ENCODE assay signal across 25 cellular contexts in the genomic region with DNA sequence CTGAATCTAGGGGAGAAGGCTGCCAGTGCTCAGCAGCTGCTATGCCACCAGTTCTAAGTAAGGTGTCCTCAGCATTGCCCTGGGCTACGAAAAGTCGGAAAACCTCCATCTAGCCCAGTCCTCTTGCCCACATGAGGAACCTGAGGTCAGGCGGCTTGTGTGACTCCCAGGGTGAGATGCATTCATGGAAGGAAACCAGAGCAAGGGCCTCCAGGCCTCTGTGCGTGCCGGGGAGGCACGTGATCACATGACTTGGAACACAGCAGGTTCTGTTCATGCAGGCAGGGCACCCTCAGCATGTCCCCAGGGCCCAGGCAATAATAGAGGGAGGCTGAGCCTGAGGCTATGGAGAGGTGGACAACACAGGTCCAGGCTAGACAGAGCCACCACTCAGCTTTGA.
"Had no signal": no experiment of that assay in that cellular context is flagged by ENCODE, and none has a peak within 500 bp of the region (broad histone marks: within the 10 kb centered on the region; RNA-seq: fewer than 3 reads in every experiment).

No MANE protein-coding gene starts in this region.

- H3K4me3 Mint-ChIP-seq: activated B cell treated with CpG ODN at 0.5 μM for 24 hours; activated CD4-positive, alpha-beta T cell treated with anti-CD3 and anti-CD28 coated beads for 36 hours; activated naive CD8-positive, alpha-beta T cell treated with anti-CD3 and anti-CD28 coated beads for 36 hours; activated T-cell treated with anti-CD3 and anti-CD28 coated beads, Interleukin-2, amount 50 U/mL, for 4 hours; mesothelial cell of epicardium; naive thymus-derived CD8-positive, alpha-beta T cell; neural progenitor cell had no signal

- H3K36me3 ChIP-seq: neural progenitor cell, thyroid gland had no signal

- H3K9ac ChIP-seq: neural progenitor cell had no signal

- H3K27ac ChIP-seq: neural progenitor cell, thyroid gland had no signal

- H3K4me2 ChIP-seq: neural progenitor cell had no signal

- ATAC-seq: activated CD4-positive, alpha-beta T cell treated with anti-CD3 and anti-CD28 coated beads for 36 hours; activated T-cell treated with anti-CD3 and anti-CD28 coated beads, Interleukin-2, amount 50 U/mL, for 4 hours; esophagus mucosa; left ventricle myocardium superior; naive thymus-derived CD8-positive, alpha-beta T cell; stimulated activated naive CD8-positive, alpha-beta T cell treated with anti-CD3 and anti-CD28 coated beads, Interleukin-15, Interleukin-2, amounts not matched to agents 100 U/mL and 50 U/mL, for 24 hours had no signal

- H3K27me3 ChIP-seq: neural progenitor cell, thyroid gland had no signal

- H2AFZ ChIP-seq: neural progenitor cell had no signal

- H3K9me3 Mint-ChIP-seq: activated B cell treated with CpG ODN at 0.5 μM for 24 hours; activated naive CD8-positive, alpha-beta T cell treated with anti-CD3 and anti-CD28 coated beads for 36 hours; activated T-cell treated with anti-CD3 and anti-CD28 coated beads, Interleukin-2, amount 50 U/mL, for 4 hours; activated T-helper 2 cell treated with anti-CD3 and anti-CD28 coated beads, Interferon-gamma antibody, Interleukin-2, Interleukin-4, amounts not matched to agents 10 μg/mL and 5 μg/mL and 100 μg/mL, durations not matched to agents 14 hours and 24 hours and 36 hours; mesothelial cell of epicardium; naive thymus-derived CD8-positive, alpha-beta T cell; neural progenitor cell had no signal

- H3K27me3 Mint-ChIP-seq: activated B cell treated with CpG ODN at 0.5 μM for 24 hours; activated CD4-positive, alpha-beta T cell treated with anti-CD3 and anti-CD28 coated beads for 36 hours; activated naive CD8-positive, alpha-beta T cell treated with anti-CD3 and anti-CD28 coated beads for 36 hours; naive thymus-derived CD8-positive, alpha-beta T cell; progenitor cell of endocrine pancreas had no signal

- H3K27ac Mint-ChIP-seq: activated B cell treated with CpG ODN at 0.5 μM for 24 hours; activated CD4-positive, alpha-beta T cell treated with anti-CD3 and anti-CD28 coated beads for 36 hours; activated naive CD8-positive, alpha-beta T cell treated with anti-CD3 and anti-CD28 coated beads for 36 hours; activated T-helper 2 cell treated with anti-CD3 and anti-CD28 coated beads, Interferon-gamma antibody, Interleukin-2, Interleukin-4, amounts not matched to agents 10 μg/mL and 5 μg/mL and 100 μg/mL, durations not matched to agents 14 hours and 24 hours and 36 hours; mesothelial cell of epicardium; naive thymus-derived CD8-positive, alpha-beta T cell; neural progenitor cell; progenitor cell of endocrine pancreas had no signal

- DNase-seq: activated B cell treated with CpG ODN at 0.5 μM for 24 hours; activated CD4-positive, alpha-beta T cell treated with anti-CD3 and anti-CD28 coated beads for 36 hours; activated CD4-positive, alpha-beta T cell treated with anti-CD3 and anti-CD28 coated beads, Interleukin-2, amount 50 U/mL, for 4 hours; activated CD8-positive, alpha-beta memory T cell treated with anti-CD3 and anti-CD28 coated beads, Interleukin-2, amount 50 U/mL, for 48 hours; activated naive CD4-positive, alpha-beta T cell treated with Interleukin-2 at 50 U/mL for 16 hours; activated naive CD8-positive, alpha-beta T cell treated with anti-CD3 and anti-CD28 coated beads for 36 hours; activated T-cell treated with anti-CD3 and anti-CD28 coated beads, Interleukin-2, amount 50 U/mL, for 4 hours; central memory CD4-positive, alpha-beta T cell; dermis blood vessel endothelial cell; effector memory CD4-positive, alpha-beta T cell; glutamatergic neuron; hippocampal formation; left ventricle myocardium superior; mammary epithelial cell; naive thymus-derived CD8-positive, alpha-beta T cell; retina; stimulated activated CD4-positive, alpha-beta T cell treated with anti-CD3 and anti-CD28 coated beads, Interleukin-4, amount 100 ng/mL, for 4 hours; stimulated activated naive CD8-positive, alpha-beta T cell treated with anti-CD3 and anti-CD28 coated beads, Interleukin-15, Interleukin-2, amounts not matched to agents 100 U/mL and 50 U/mL, for 24 hours; T1000; thyroid gland had no signal

- H3K9me3 ChIP-seq: thyroid gland had no signal

- H3K4me1 ChIP-seq: neural progenitor cell, thyroid gland had no signal

- H3K36me3 Mint-ChIP-seq: activated naive CD8-positive, alpha-beta T cell treated with anti-CD3 and anti-CD28 coated beads for 36 hours; mesothelial cell of epicardium; naive thymus-derived CD8-positive, alpha-beta T cell; neural progenitor cell had no signal

- H3K4me3 ChIP-seq: neural progenitor cell, thyroid gland had no signal

- H3K4me1 Mint-ChIP-seq: activated B cell treated with CpG ODN at 0.5 μM for 24 hours, neural progenitor cell had no signal
